Comparison of ENCODE assay signal across 21 cellular contexts in the genomic region with DNA sequence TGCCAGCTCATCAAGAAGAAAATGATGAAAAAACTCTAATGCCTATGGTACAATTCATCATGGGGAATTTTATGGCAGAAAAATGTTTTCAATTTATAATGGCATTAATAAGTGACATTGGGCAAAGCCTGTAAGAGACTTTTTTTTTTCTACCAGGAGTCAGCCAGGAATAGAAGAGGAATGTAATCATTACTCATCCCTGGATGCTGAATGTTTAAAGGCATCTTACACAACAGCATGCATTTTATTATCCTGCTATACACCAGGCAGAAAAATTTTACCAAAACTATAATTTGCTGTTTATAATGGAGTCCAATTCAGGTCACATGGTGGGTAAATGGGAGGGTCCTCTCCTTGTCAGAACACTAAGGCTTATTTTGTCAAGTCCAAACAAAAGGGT.
DNase-seq lines count a peak whose midpoint lies in the region; ATAC-seq and TF ChIP-seq lines count a peak whose summit lies in the region.
"Had no signal": no experiment of that assay in that cellular context is flagged by ENCODE, and none has a peak within 500 bp of the region (broad histone marks: within the 10 kb centered on the region; RNA-seq: fewer than 3 reads in every experiment).

No MANE protein-coding gene starts in this region.

- H3K9me3 ChIP-seq in SK-N-SH (no peaks in the 10 kb centered on the region), right atrium auricular region (no peaks in the 10 kb centered on the region), PC-9 (ENCODE audit: insufficient read depth, low read depth) (no peaks in the 10 kb centered on the region), heart left ventricle (no peaks in the 10 kb centered on the region)
- H3K9me3 ChIP-seq: SJSA1 had no signal

- H3K4me2 ChIP-seq in SK-N-SH (peak overlapping the region; percentile 52), PC-9 (no peak overlapping the region)

- no peak overlapping the region for H3K9ac ChIP-seq in SK-N-SH

- CTCF ChIA-PET in SK-N-SH (lab: Yijun Ruan, JAX): no interaction called here
- CTCF ChIA-PET in PC-9 (lab: Charles Lee): no interaction called here

- H4K20me1 ChIP-seq in SK-N-SH (ENCODE audit: insufficient read depth) (no peaks in the 10 kb centered on the region), PC-9 (ENCODE audit: insufficient read depth) (no peaks in the 10 kb centered on the region)

- H3K4me1 ChIP-seq in SK-N-SH (ENCODE audit: control insufficient read depth in 1 of 2, insufficient read depth in 2 of 2, low read depth in 1 of 2, low read length in 1 of 2) (peaks cover 3 to 12% of the 10 kb centered on the region in 2 experiments), right atrium auricular region (no peaks in the 10 kb centered on the region), PC-9 (replicated peaks; ENCODE audit: insufficient read depth) (no peaks in the 10 kb centered on the region), heart left ventricle (no peaks in the 10 kb centered on the region)
- H3K4me1 ChIP-seq: SJSA1 had no signal

- H3K36me3 ChIP-seq in SK-N-SH (replicated peaks in 1 of 2; ENCODE audit: control insufficient read depth in 1 of 2, insufficient read depth in 2 of 2, low read length in 1 of 2) (no peaks in the 10 kb centered on the region), right atrium auricular region (no peaks in the 10 kb centered on the region), PC-9 (ENCODE audit: low read depth) (no peaks in the 10 kb centered on the region), heart left ventricle (no peaks in the 10 kb centered on the region)
- H3K36me3 ChIP-seq: SJSA1 had no signal

- TF ChIP-seq CTCF in SK-N-SH (IDR thresholded peaks at IDR 0.05): no peak
- no peak for TF ChIP-seq CTCF in nephron progenitor cell (IDR thresholded peaks at IDR 0.05)
- no peak for TF ChIP-seq CTCF in right atrium auricular region (IDR thresholded peaks at IDR 0.05)
- TF ChIP-seq CTCF in PC-9 (conservative IDR thresholded peaks at IDR 0.05): no peak
- no peak for TF ChIP-seq CTCF in heart left ventricle (IDR thresholded peaks at IDR 0.05)

- no peak for ATAC-seq in heart left ventricle

- no peak for TF ChIP-seq POLR2A in heart left ventricle (IDR thresholded peaks at IDR 0.05)

- DNase-seq in GM04504 (ENCODE audit: low read depth): peak; percentile 52
- DNase-seq in SK-N-SH: no peak
- DNase-seq in fibroblast of gingiva (ENCODE audit: low read depth): peak; percentile 36
- peak; percentile 22 for DNase-seq in skeletal muscle cell (ENCODE audit: low read depth)
- no peak for DNase-seq in nephron progenitor cell
- no peak for DNase-seq in right atrium auricular region (ENCODE audit: low spot score)
- no peak for DNase-seq in PC-9
- no peak for DNase-seq in heart left ventricle
- DNase-seq: ACHN; CD4-positive, CD25-positive, alpha-beta regulatory T cell; COR-L47; DMS 273 treated with DMSO at 0.1 percent for 48 hours; DND-41; KG1; MV-4-11; NCI-H1417 treated with DMSO at 0.1 percent for 48 hours; NCI-H187 treated with DMSO at 0.1 percent for 48 hours; NCI-H345; NCI-H526 had no signal

- BruUV-seq in PC-9 (replicated peaks; lab: Mats Ljungman, UMichigan): no TSS peak

- no peak overlapping the region for H3K4me3 Mint-ChIP-seq in nephron progenitor cell
- H3K4me3 Mint-ChIP-seq: B cell; CD4-positive, CD25-positive, alpha-beta regulatory T cell had no signal

- H3K4me3 ChIP-seq in SK-N-SH (ENCODE audit: low read depth in 2 of 2, low read length in 1 of 2): no peak overlapping the region
- H3K4me3 ChIP-seq in skeletal muscle cell (ENCODE audit: low read depth, low read length): no peak overlapping the region
- no peak overlapping the region for H3K4me3 ChIP-seq in right atrium auricular region
- no peak overlapping the region for H3K4me3 ChIP-seq in PC-9
- H3K4me3 ChIP-seq in heart left ventricle: no peak overlapping the region
- H3K4me3 ChIP-seq: SJSA1 had no signal

- POLR2A ChIA-PET in SK-N-SH (lab: Yijun Ruan, JAX): no interaction called here
- POLR2A ChIA-PET in PC-9 (lab: Charles Lee; ENCODE audit: unreplicated experiment): no interaction called here

- H2AFZ ChIP-seq in SK-N-SH (ENCODE audit: low read depth): peak overlapping the region; percentile 4; the same call in 1 of the 2 replicates
- H2AFZ ChIP-seq in PC-9: no peak overlapping the region

- H3K27me3 Mint-ChIP-seq in nephron progenitor cell (ENCODE audit: low read depth, poor library complexity): peaks cover 5% of the 10 kb centered on the region

- TF ChIP-seq EP300 in SK-N-SH (IDR thresholded peaks at IDR 0.05; ENCODE audit: borderline replicate concordance in 1 of 2, low read depth in 1 of 2, low read length in 1 of 2): peak in 1 of 2 experiments; percentile 66; a peak in 2 of 4 replicates

- intact Hi-C loops in PC-9 (cut with micrococcal nuclease; ENCODE audit: unreplicated experiment) (no loop called here), heart left ventricle (cut with DNase I) (no loop called here)

- no peak for TF ChIP-seq RAD21 in SK-N-SH (IDR thresholded peaks at IDR 0.05; ENCODE audit: low read length)

- H3K9me3 Mint-ChIP-seq in nephron progenitor cell: peaks cover 32% of the 10 kb centered on the region

- H3F3A ChIP-seq in SK-N-SH (replicated peaks; ENCODE audit: insufficient read depth) (peaks cover 6% of the 10 kb centered on the region), PC-9 (ENCODE audit: insufficient read depth, low read depth) (no peaks in the 10 kb centered on the region)

- H3K9me2 ChIP-seq in SK-N-SH (no peaks in the 10 kb centered on the region), PC-9 (ENCODE audit: insufficient read depth) (no peaks in the 10 kb centered on the region)

- H3K27ac Mint-ChIP-seq in nephron progenitor cell: no peak overlapping the region
- H3K27ac Mint-ChIP-seq: B cell; CD4-positive, CD25-positive, alpha-beta regulatory T cell had no signal

- H3K79me2 ChIP-seq in SK-N-SH (ENCODE audit: insufficient read depth): no peaks in the 10 kb centered on the region
- no peaks in the 10 kb centered on the region for H3K79me2 ChIP-seq in PC-9 (ENCODE audit: low read depth)

- H3K27ac ChIP-seq in SK-N-SH (ENCODE audit: low read depth in 2 of 2, low read length in 1 of 2): peak overlapping the region; percentile 20 to 50; a peak in 2 of 4 replicates
- no peak overlapping the region for H3K27ac ChIP-seq in right atrium auricular region
- no peak overlapping the region for H3K27ac ChIP-seq in PC-9
- no peak overlapping the region for H3K27ac ChIP-seq in heart left ventricle
- H3K27ac ChIP-seq: SJSA1 had no signal

- no peaks in the 10 kb centered on the region for H3K36me3 Mint-ChIP-seq in nephron progenitor cell (ENCODE audit: low read depth)
- H3K36me3 Mint-ChIP-seq: CD4-positive, CD25-positive, alpha-beta regulatory T cell had no signal

- H3K27me3 ChIP-seq in SK-N-SH (ENCODE audit: insufficient read depth) (no peaks in the 10 kb centered on the region), right atrium auricular region (no peaks in the 10 kb centered on the region), PC-9 (ENCODE audit: insufficient read depth, low read depth) (no peaks in the 10 kb centered on the region), heart left ventricle (peaks cover 0 to 4% (median 0%) of the 10 kb centered on the region in 9 donors)
- H3K27me3 ChIP-seq: SJSA1 had no signal

- no peaks in the 10 kb centered on the region for H3K4me1 Mint-ChIP-seq in nephron progenitor cell
- H3K4me1 Mint-ChIP-seq: B cell; CD4-positive, CD25-positive, alpha-beta regulatory T cell had no signal

TF ChIP-seq in SK-N-SH, 30 proteins besides CTCF, POLR2A, EP300 and RAD21 (continues in another document):
- TF ChIP-seq MXI1 (IDR thresholded peaks at IDR 0.05; ENCODE audit: low read depth, low read length): no peak
- no peak for TF ChIP-seq GABPA (IDR thresholded peaks at IDR 0.05; ENCODE audit: low read depth)
- TF ChIP-seq, protein P1, sequence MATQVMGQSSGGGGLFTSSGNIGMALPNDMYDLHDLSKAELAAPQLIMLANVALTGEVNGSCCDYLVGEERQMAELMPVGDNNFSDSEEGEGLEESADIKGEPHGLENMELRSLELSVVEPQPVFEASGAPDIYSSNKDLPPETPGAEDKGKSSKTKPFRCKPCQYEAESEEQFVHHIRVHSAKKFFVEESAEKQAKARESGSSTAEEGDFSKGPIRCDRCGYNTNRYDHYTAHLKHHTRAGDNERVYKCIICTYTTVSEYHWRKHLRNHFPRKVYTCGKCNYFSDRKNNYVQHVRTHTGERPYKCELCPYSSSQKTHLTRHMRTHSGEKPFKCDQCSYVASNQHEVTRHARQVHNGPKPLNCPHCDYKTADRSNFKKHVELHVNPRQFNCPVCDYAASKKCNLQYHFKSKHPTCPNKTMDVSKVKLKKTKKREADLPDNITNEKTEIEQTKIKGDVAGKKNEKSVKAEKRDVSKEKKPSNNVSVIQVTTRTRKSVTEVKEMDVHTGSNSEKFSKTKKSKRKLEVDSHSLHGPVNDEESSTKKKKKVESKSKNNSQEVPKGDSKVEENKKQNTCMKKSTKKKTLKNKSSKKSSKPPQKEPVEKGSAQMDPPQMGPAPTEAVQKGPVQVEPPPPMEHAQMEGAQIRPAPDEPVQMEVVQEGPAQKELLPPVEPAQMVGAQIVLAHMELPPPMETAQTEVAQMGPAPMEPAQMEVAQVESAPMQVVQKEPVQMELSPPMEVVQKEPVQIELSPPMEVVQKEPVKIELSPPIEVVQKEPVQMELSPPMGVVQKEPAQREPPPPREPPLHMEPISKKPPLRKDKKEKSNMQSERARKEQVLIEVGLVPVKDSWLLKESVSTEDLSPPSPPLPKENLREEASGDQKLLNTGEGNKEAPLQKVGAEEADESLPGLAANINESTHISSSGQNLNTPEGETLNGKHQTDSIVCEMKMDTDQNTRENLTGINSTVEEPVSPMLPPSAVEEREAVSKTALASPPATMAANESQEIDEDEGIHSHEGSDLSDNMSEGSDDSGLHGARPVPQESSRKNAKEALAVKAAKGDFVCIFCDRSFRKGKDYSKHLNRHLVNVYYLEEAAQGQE (IDR thresholded peaks at IDR 0.05; ENCODE audit: low read depth, low read length): no peak
- TF ChIP-seq ELF1 (IDR thresholded peaks at IDR 0.05): no peak
- no peak for TF ChIP-seq EZH2phosphoT487 (IDR thresholded peaks at IDR 0.05; ENCODE audit: borderline replicate concordance, low read depth)
- peak; percentile 49 for TF ChIP-seq NFIC (IDR thresholded peaks at IDR 0.05; ENCODE audit: borderline replicate concordance)
- peak; percentile 65 for TF ChIP-seq JUND (IDR thresholded peaks at IDR 0.05)
- no peak for TF ChIP-seq TAF1 (IDR thresholded peaks at IDR 0.05; ENCODE audit: borderline replicate concordance, low read depth, low read length)
- peak; percentile 46; the same call in 1 of the 2 replicates for TF ChIP-seq POLR2AphosphoS5 (IDR thresholded peaks at IDR 0.05; ENCODE audit: low read depth, low read length)
- no peak for TF ChIP-seq RCOR1 (IDR thresholded peaks at IDR 0.05; ENCODE audit: low read length)
- TF ChIP-seq RXRA (IDR thresholded peaks at IDR 0.05; ENCODE audit: borderline replicate concordance, low read depth): peak; percentile 35; the same call in 1 of the 2 replicates
- TF ChIP-seq GATA2 (CRISPR knock-in tag; IDR thresholded peaks at IDR 0.05): no peak
- no peak for TF ChIP-seq NRF1 (IDR thresholded peaks at IDR 0.05; ENCODE audit: low read depth, low read length)
- TF ChIP-seq TCF12 (IDR thresholded peaks at IDR 0.05): peak; percentile 75

Comparison
In these comparisons a context has a peak if more than half of its experiments do, and no peak if none do; other contexts are left out.
1. DNase-seq: peak in GM04504 (single experiment), fibroblast of gingiva (single experiment) and skeletal muscle cell (single experiment); none in SK-N-SH (single experiment), nephron progenitor cell (single experiment), right atrium auricular region (single experiment), PC-9 (0 of 2) and heart left ventricle (0 of 5).
2. H3K27ac ChIP-seq: peak in SK-N-SH (2 of 2); none in right atrium auricular region (0 of 2), PC-9 (single experiment) and heart left ventricle (0 of 12).